ENCODE assay signal across 14 cellular contexts in genomic region chr3:122298239-122298638, GRCh38. TPM values are rescaled to one million over a fixed set of nuclear protein-coding genes. Genes with fewer than 3 reads are reported as not detected.
A peak's percentile ranks its signal among the peaks of the same experiment; 100 is the strongest.
DNase-seq lines count a peak whose midpoint lies in the region; ATAC-seq, FAIRE-seq and TF ChIP-seq lines count a peak whose summit lies in the region.
"Had no signal": no experiment of that assay in that cellular context is flagged by ENCODE, and none has a peak within 500 bp of the region (broad histone marks: within the 10 kb centered on the region; RNA-seq: fewer than 3 reads in every experiment).

No MANE protein-coding gene starts in this region.

- intact Hi-C loops in left ventricle myocardium inferior (cut with micrococcal nuclease) = no loop called here

- H3K27ac ChIP-seq in left ventricle myocardium inferior (replicated peaks) = no peak overlapping the region
- H3K27ac ChIP-seq: esophagus squamous epithelium had no signal

- H3K27me3 ChIP-seq in left ventricle myocardium inferior (ENCODE audit: low read depth) = no peaks in the 10 kb centered on the region
- H3K27me3 ChIP-seq: esophagus squamous epithelium had no signal

- H3K4me3 Mint-ChIP-seq in activated naive CD8-positive, alpha-beta T cell treated with anti-CD3 and anti-CD28 coated beads, Interleukin-2, amount 50 U/mL, for 24 hours = no peak overlapping the region

- no peak for TF ChIP-seq CTCF in left ventricle myocardium inferior (IDR thresholded peaks at IDR 0.05; ENCODE audit: borderline replicate concordance)
- TF ChIP-seq CTCF in D721Med (IDR thresholded peaks at IDR 0.05; ENCODE audit: insufficient read depth, missing control alignments) = no peak

- no peak overlapping the region for H3K4me3 ChIP-seq in left ventricle myocardium inferior
- H3K4me3 ChIP-seq: esophagus squamous epithelium, K562 had no signal

- H3K36me3 Mint-ChIP-seq in activated naive CD8-positive, alpha-beta T cell treated with anti-CD3 and anti-CD28 coated beads, Interleukin-2, amount 50 U/mL, for 24 hours (ENCODE audit: low read depth) = no peaks in the 10 kb centered on the region

- no peaks in the 10 kb centered on the region for H3K4me1 ChIP-seq in left ventricle myocardium inferior

- peak; percentile 89 for FAIRE-seq in GM12892 (lab: Jason Lieb, UNC)
- FAIRE-seq in D721Med (lab: Jason Lieb, UNC) = no peak
- FAIRE-seq: K562 had no signal

- H3K9me3 Mint-ChIP-seq in activated naive CD8-positive, alpha-beta T cell treated with anti-CD3 and anti-CD28 coated beads, Interleukin-2, amount 50 U/mL, for 24 hours = no peaks in the 10 kb centered on the region

- DNase-seq in GM12892 (ENCODE audit: insufficient read length) (peak; percentile 21), left ventricle myocardium inferior (no peak), NCI-H446 treated with DMSO at 0.1 percent for 48 hours (lab: John Stamatoyannopoulos, UW) (no peak), D721Med (ENCODE audit: insufficient read length, low spot score) (no peak), COR-L47 (lab: John Stamatoyannopoulos, UW) (no peak)
- peak; percentile 34 for DNase-seq in activated naive CD8-positive, alpha-beta T cell treated with anti-CD3 and anti-CD28 coated beads, Interleukin-2, amount 50 U/mL, for 24 hours
- DNase-seq: esophagus squamous epithelium; GOT3; left colon; NK-92 treated with Interleukin-12 subunit alpha and Interleukin-12 subunit beta, amount 100 ng/mL, for 24 hours; retina had no signal

- peaks cover 23% of the 10 kb centered on the region for H3K4me1 Mint-ChIP-seq in activated naive CD8-positive, alpha-beta T cell treated with anti-CD3 and anti-CD28 coated beads, Interleukin-2, amount 50 U/mL, for 24 hours

- H3K36me3 ChIP-seq in left ventricle myocardium inferior = no peaks in the 10 kb centered on the region
- H3K36me3 ChIP-seq: esophagus squamous epithelium had no signal

- no peak for TF ChIP-seq POLR2A in GM12892 (IDR thresholded peaks at IDR 0.05; ENCODE audit: low read depth, low read length)

- peaks cover 9% of the 10 kb centered on the region for H3K9me3 ChIP-seq in left ventricle myocardium inferior (replicated peaks)

- no peaks in the 10 kb centered on the region for H3K27me3 Mint-ChIP-seq in activated naive CD8-positive, alpha-beta T cell treated with anti-CD3 and anti-CD28 coated beads, Interleukin-2, amount 50 U/mL, for 24 hours

- H3K27ac Mint-ChIP-seq in activated naive CD8-positive, alpha-beta T cell treated with anti-CD3 and anti-CD28 coated beads, Interleukin-2, amount 50 U/mL, for 24 hours = peak overlapping the region; percentile 64

- ATAC-seq in GM19452 (IDR thresholded peaks at IDR 0.05; ENCODE audit: unreplicated experiment) (peak; percentile 75), HG03139 (IDR thresholded peaks at IDR 0.05; ENCODE audit: unreplicated experiment) (peak; percentile 57)
- peak; percentile 91 for ATAC-seq in activated naive CD8-positive, alpha-beta T cell treated with anti-CD3 and anti-CD28 coated beads, Interleukin-2, amount 50 U/mL, for 24 hours
- ATAC-seq: left colon had no signal

RNA-seq across cellular contexts. Expression of gene CSTA, which starts 26.8 kb away (rescaled TPM):
- 0.68 TPM for polyA plus RNA-seq in GM12892 (2012; ENCODE audit: missing spikeins)
- total RNA-seq in left ventricle myocardium inferior = 0.74 TPM

Comparison
In these comparisons a context has a peak if more than half of its experiments do, and no peak if none do; other contexts are left out.
1. DNase-seq: peak in GM12892 (single experiment) and activated naive CD8-positive, alpha-beta T cell treated with anti-CD3 and anti-CD28 coated beads, Interleukin-2, amount 50 U/mL, for 24 hours (single experiment); none in left ventricle myocardium inferior (single experiment), NCI-H446 treated with DMSO at 0.1 percent for 48 hours (single experiment), D721Med (single experiment) and COR-L47 (single experiment).
2. Peak in every context shown above with its lines, with median percentiles within 50 percentile points of each other: ATAC-seq.